In genomic region chr20:53001502-53002301, GRCh38 we compare ENCODE assay signal across 9 cellular contexts. TPM values are rescaled to one million over a fixed set of nuclear protein-coding genes. Genes with fewer than 3 reads are reported as not detected.
DNase-seq lines count a peak whose midpoint lies in the region; ATAC-seq and TF ChIP-seq lines count a peak whose summit lies in the region.
"Had no signal": no experiment of that assay in that cellular context is flagged by ENCODE, and none has a peak within 500 bp of the region (broad histone marks: within the 10 kb centered on the region; RNA-seq: fewer than 3 reads in every experiment).

No MANE protein-coding gene starts in this region.

- H3K4me1 Mint-ChIP-seq in activated naive CD8-positive, alpha-beta T cell treated with anti-CD3 and anti-CD28 coated beads, Interleukin-2, amount 50 U/mL, for 24 hours, result peaks cover 39% of the 10 kb centered on the region

- H3K36me3 Mint-ChIP-seq in activated naive CD8-positive, alpha-beta T cell treated with anti-CD3 and anti-CD28 coated beads, Interleukin-2, amount 50 U/mL, for 24 hours (ENCODE audit: low read depth), result no peaks in the 10 kb centered on the region

- H3K27me3 ChIP-seq in left ventricle myocardium inferior (ENCODE audit: low read depth) (no peaks in the 10 kb centered on the region), upper lobe of right lung (no peaks in the 10 kb centered on the region)

- H3K9me3 ChIP-seq in left ventricle myocardium inferior (replicated peaks), result no peaks in the 10 kb centered on the region
- no peaks in the 10 kb centered on the region for H3K9me3 ChIP-seq in upper lobe of right lung

- no peaks in the 10 kb centered on the region for H3K9me3 Mint-ChIP-seq in activated naive CD8-positive, alpha-beta T cell treated with anti-CD3 and anti-CD28 coated beads, Interleukin-2, amount 50 U/mL, for 24 hours

- peak overlapping the region; percentile 73 for H3K4me3 Mint-ChIP-seq in activated naive CD8-positive, alpha-beta T cell treated with anti-CD3 and anti-CD28 coated beads, Interleukin-2, amount 50 U/mL, for 24 hours

- DNase-seq in stimulated activated naive CD4-positive, alpha-beta T cell (lab: John Stamatoyannopoulos, UW), result peak in 4 of 6 experiments; percentile 13 to 77 (median 76)
- no peak for DNase-seq in stimulated activated naive CD4-positive, alpha-beta T cell treated with Interleukin-2 at 50 U/mL for 16 hours (lab: John Stamatoyannopoulos, UW)
- DNase-seq in activated naive CD8-positive, alpha-beta T cell treated with anti-CD3 and anti-CD28 coated beads, Interleukin-2, amount 50 U/mL, for 24 hours, result no peak
- DNase-seq in activated gamma-delta T cell treated with Interleukin-2 at 50 U/mL for 16 hours (no peak), left ventricle myocardium inferior (no peak), epidermal melanocyte (ENCODE audit: insufficient read length, low spot score) (no peak), upper lobe of right lung (no peak)
- DNase-seq: Kasumi-1 had no signal

- H3K36me3 ChIP-seq in left ventricle myocardium inferior (no peaks in the 10 kb centered on the region), upper lobe of right lung (no peaks in the 10 kb centered on the region)

- H3K4me3 ChIP-seq in left ventricle myocardium inferior (no peak overlapping the region), upper lobe of right lung (no peak overlapping the region)

- H3K4me1 ChIP-seq in left ventricle myocardium inferior, result peaks cover 13% of the 10 kb centered on the region
- no peaks in the 10 kb centered on the region for H3K4me1 ChIP-seq in upper lobe of right lung

- H3K27me3 Mint-ChIP-seq in activated naive CD8-positive, alpha-beta T cell treated with anti-CD3 and anti-CD28 coated beads, Interleukin-2, amount 50 U/mL, for 24 hours, result no peaks in the 10 kb centered on the region

- no peak overlapping the region for H3K27ac ChIP-seq in left ventricle myocardium inferior (replicated peaks)
- no peak overlapping the region for H3K27ac ChIP-seq in upper lobe of right lung

- intact Hi-C loops in left ventricle myocardium inferior (cut with micrococcal nuclease) (no loop called here), upper lobe of right lung (cut with DNase I) (no loop called here)

- TF ChIP-seq CTCF in left ventricle myocardium inferior (IDR thresholded peaks at IDR 0.05; ENCODE audit: borderline replicate concordance), result no peak
- TF ChIP-seq CTCF in upper lobe of right lung (IDR thresholded peaks at IDR 0.05), result no peak

- ATAC-seq in HG03175 (IDR thresholded peaks at IDR 0.05; ENCODE audit: unreplicated experiment) (peak; percentile 58), upper lobe of right lung (no peak)
- ATAC-seq in activated naive CD8-positive, alpha-beta T cell treated with anti-CD3 and anti-CD28 coated beads, Interleukin-2, amount 50 U/mL, for 24 hours, result peak; percentile 82

- H3K27ac Mint-ChIP-seq in activated naive CD8-positive, alpha-beta T cell treated with anti-CD3 and anti-CD28 coated beads, Interleukin-2, amount 50 U/mL, for 24 hours, result peak overlapping the region; percentile 91

RNA-seq across cellular contexts. Expression of gene TSHZ2, which starts 29.5 kb away (rescaled TPM):
- 3.1 TPM for total RNA-seq in left ventricle myocardium inferior
- 5.2 TPM for total RNA-seq in upper lobe of right lung

Comparison
In these comparisons a context has a peak if more than half of its experiments do, and no peak if none do; other contexts are left out.
1. DNase-seq: peak in stimulated activated naive CD4-positive, alpha-beta T cell (4 of 6); none in stimulated activated naive CD4-positive, alpha-beta T cell treated with Interleukin-2 at 50 U/mL for 16 hours (single experiment), activated naive CD8-positive, alpha-beta T cell treated with anti-CD3 and anti-CD28 coated beads, Interleukin-2, amount 50 U/mL, for 24 hours (single experiment), activated gamma-delta T cell treated with Interleukin-2 at 50 U/mL for 16 hours (single experiment), left ventricle myocardium inferior (single experiment), epidermal melanocyte (single experiment) and upper lobe of right lung (single experiment).